In the genomic region with DNA sequence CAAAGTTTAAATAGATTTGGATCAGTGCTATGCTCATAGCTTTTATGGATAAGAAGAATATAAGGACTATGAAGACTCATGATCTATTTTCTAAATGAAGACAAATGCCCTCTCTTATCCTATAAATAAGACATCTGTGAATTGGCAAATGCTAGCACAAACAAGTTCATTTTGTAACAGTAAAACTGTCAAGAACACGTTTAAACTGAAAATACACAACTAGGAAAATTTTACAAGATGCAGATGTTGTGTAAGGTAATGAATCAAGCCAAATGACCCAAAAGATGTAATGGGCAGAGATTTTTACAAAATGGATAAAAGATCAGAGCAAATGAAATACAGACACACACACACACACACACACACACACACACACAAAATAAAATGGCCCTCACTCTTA, we compare ENCODE assay signal across 21 cellular contexts.
"Had no signal": no experiment of that assay in that cellular context is flagged by ENCODE, and none has a peak within 500 bp of the region (broad histone marks: within the 10 kb centered on the region; RNA-seq: fewer than 3 reads in every experiment).

No MANE protein-coding gene starts in this region.

- H3K4me1 ChIP-seq: SJSA1 had no signal

- H3K27ac ChIP-seq: SJSA1, SK-N-MC had no signal

- FAIRE-seq: HepG2, RCC 7860 had no signal

- H3K9me3 ChIP-seq: SJSA1 had no signal

- DNase-seq: IMR-90, Karpas-422, KG1, MG63, NCI-H1092 treated with DMSO at 0.1 percent for 48 hours, NCI-H1436, NCI-H187, NCI-H2029, NCI-H2081 treated with DMSO at 0.1 percent for 48 hours, NCI-H2171, NCI-H226, NCI-H446, NCI-H510A, NCI-H524 treated with DMSO at 0.1 percent for 48 hours, Right ventricle myocardium superior, RPMI8226, SIG-M5 had no signal

- H3K36me3 ChIP-seq: MG63, SJSA1 had no signal

- H3K27me3 ChIP-seq: MG63, SJSA1 had no signal

- H3K4me3 ChIP-seq: MG63, SJSA1, SK-N-MC had no signal
